Comparison of ENCODE assay signal across 1 cellular context in genomic region chr17:80449930-80450576, GRCh38.
TF ChIP-seq lines count a peak whose summit lies in the region.

No MANE protein-coding gene starts in this region.

TF ChIP-seq in HEK293, 187 proteins besides CTCF, POLR2A, EP300 and RAD21 (continued from another document):
- TF ChIP-seq, protein P1, sequence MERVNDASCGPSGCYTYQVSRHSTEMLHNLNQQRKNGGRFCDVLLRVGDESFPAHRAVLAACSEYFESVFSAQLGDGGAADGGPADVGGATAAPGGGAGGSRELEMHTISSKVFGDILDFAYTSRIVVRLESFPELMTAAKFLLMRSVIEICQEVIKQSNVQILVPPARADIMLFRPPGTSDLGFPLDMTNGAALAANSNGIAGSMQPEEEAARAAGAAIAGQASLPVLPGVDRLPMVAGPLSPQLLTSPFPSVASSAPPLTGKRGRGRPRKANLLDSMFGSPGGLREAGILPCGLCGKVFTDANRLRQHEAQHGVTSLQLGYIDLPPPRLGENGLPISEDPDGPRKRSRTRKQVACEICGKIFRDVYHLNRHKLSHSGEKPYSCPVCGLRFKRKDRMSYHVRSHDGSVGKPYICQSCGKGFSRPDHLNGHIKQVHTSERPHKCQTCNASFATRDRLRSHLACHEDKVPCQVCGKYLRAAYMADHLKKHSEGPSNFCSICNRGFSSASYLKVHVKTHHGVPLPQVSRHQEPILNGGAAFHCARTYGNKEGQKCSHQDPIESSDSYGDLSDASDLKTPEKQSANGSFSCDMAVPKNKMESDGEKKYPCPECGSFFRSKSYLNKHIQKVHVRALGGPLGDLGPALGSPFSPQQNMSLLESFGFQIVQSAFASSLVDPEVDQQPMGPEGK (tag by site-specific recombination; IDR thresholded peaks at IDR 0.05) = 0 out of 2 replicates have a peak, but pooled peaks have one; percentile 25
- 0 out of 2 replicates have a peak, but pooled peaks have one; percentile 11 for TF ChIP-seq SP2 (tag by site-specific recombination; IDR thresholded peaks at IDR 0.05)
